Comparison of ENCODE assay signal across 17 cellular contexts in genomic region chr1:172339840-172340239, GRCh38.
DNase-seq lines count a peak whose midpoint lies in the region; ATAC-seq, FAIRE-seq and TF ChIP-seq lines count a peak whose summit lies in the region.
"Had no signal": no experiment of that assay in that cellular context is flagged by ENCODE, and none has a peak within 500 bp of the region (broad histone marks: within the 10 kb centered on the region; RNA-seq: fewer than 3 reads in every experiment).

No MANE protein-coding gene starts in this region.

- no peak for TF ChIP-seq POLR2A in IMR-90 (IDR thresholded peaks at IDR 0.05; ENCODE audit: low read depth, low read length)
- TF ChIP-seq POLR2A in K562 (conservative IDR thresholded peaks at IDR 0.05): no peak

- H3K9me3 Mint-ChIP-seq in activated CD8-positive, alpha-beta memory T cell treated with anti-CD3 and anti-CD28 coated beads, Interleukin-2, amount 10 ng/mL, durations not matched to agents 7 days and 5 days (ENCODE audit: low read depth): no peaks in the 10 kb centered on the region

- H4K8ac ChIP-seq in IMR-90 (ENCODE audit: low read depth in 2 of 2, low read length in 2 of 2): no peak overlapping the region

- H4K20me1 ChIP-seq in IMR-90 (ENCODE audit: insufficient read depth, low read length) (no peaks in the 10 kb centered on the region), K562 (replicated peaks; ENCODE audit: control insufficient read depth, insufficient read depth, low read length) (no peaks in the 10 kb centered on the region)

- no peak overlapping the region for H4K91ac ChIP-seq in IMR-90 (ENCODE audit: insufficient read depth, low read depth, low read length)

- peaks cover 54% of the 10 kb centered on the region for H3K4me1 Mint-ChIP-seq in activated CD8-positive, alpha-beta memory T cell treated with anti-CD3 and anti-CD28 coated beads, Interleukin-2, amount 10 ng/mL, durations not matched to agents 7 days and 5 days

- no peaks in the 10 kb centered on the region for H3K79me2 ChIP-seq in K562 (ENCODE audit: control insufficient read depth, insufficient read depth, low read length)

- no peak overlapping the region for H3K23ac ChIP-seq in IMR-90 (ENCODE audit: low read depth, low read length)

- H3K27me3 Mint-ChIP-seq in activated CD8-positive, alpha-beta memory T cell treated with anti-CD3 and anti-CD28 coated beads, Interleukin-2, amount 10 ng/mL, durations not matched to agents 7 days and 5 days: no peaks in the 10 kb centered on the region

- TF ChIP-seq EP300 in K562 (IDR thresholded peaks at IDR 0.05; ENCODE audit: low read length): no peak

- H3K27me3 ChIP-seq in IMR-90 (ENCODE audit: control insufficient read depth, insufficient read depth, low read length): no peaks in the 10 kb centered on the region
- no peaks in the 10 kb centered on the region for H3K27me3 ChIP-seq in K562 (ENCODE audit: control insufficient read depth in 2 of 2, insufficient read depth in 2 of 2, low read length in 2 of 2)

- peak overlapping the region; percentile 7; the same call in 1 of the 2 replicates for H2AK5ac ChIP-seq in IMR-90 (ENCODE audit: low read depth, low read length)

- H3K14ac ChIP-seq in IMR-90 (replicated peaks; ENCODE audit: low read depth, low read length): no peak overlapping the region

- H3K9ac ChIP-seq in IMR-90 (ENCODE audit: low read depth, low read length) (no peak overlapping the region), K562 (ENCODE audit: insufficient read depth in 1 of 2, low read depth in 2 of 2, low read length in 2 of 2) (no peak overlapping the region)

- dilution Hi-C loops in IMR-90 (cut with HindIII; ENCODE audit: low sequenced_read_pairs, unreplicated experiment): no loop called here

- H2BK20ac ChIP-seq in IMR-90 (ENCODE audit: low read depth, low read length): no peak overlapping the region

- H2AFZ ChIP-seq in IMR-90 (replicated peaks; ENCODE audit: low read length, poor library complexity) (no peak overlapping the region), K562 (ENCODE audit: low read depth, low read length) (no peak overlapping the region)

- intact Hi-C loops in IMR-90 (cut with micrococcal nuclease): no loop called here
- intact Hi-C loops in K562 (cut with micrococcal nuclease): no loop called here

- no peaks in the 10 kb centered on the region for H3K36me3 ChIP-seq in IMR-90 (ENCODE audit: control insufficient read depth, insufficient read depth, low read length)
- no peaks in the 10 kb centered on the region for H3K36me3 ChIP-seq in K562 (ENCODE audit: control insufficient read depth, insufficient read depth, low read length)

- BruUV-seq in IMR-90 (replicated peaks; lab: Mats Ljungman, UMichigan) (no TSS peak), K562 (replicated peaks; lab: Mats Ljungman, UMichigan) (no TSS peak)

- no peak overlapping the region for H2BK15ac ChIP-seq in IMR-90 (ENCODE audit: low read depth, low read length)

- no peak overlapping the region for H3K4ac ChIP-seq in IMR-90 (ENCODE audit: low read depth, low read length)

- no peak overlapping the region for H3K4me3 ChIP-seq in AG10803 (ENCODE audit: low read length)
- no peak overlapping the region for H3K4me3 ChIP-seq in IMR-90 (ENCODE audit: insufficient read depth, low read depth, low read length)
- no peak overlapping the region for H3K4me3 ChIP-seq in K562
- H3K4me3 ChIP-seq: A549 had no signal

- no peak overlapping the region for H4K5ac ChIP-seq in IMR-90 (ENCODE audit: low read depth, low read length)

- H2AK9ac ChIP-seq in IMR-90 (replicated peaks; ENCODE audit: low read depth, low read length, poor library complexity): no peak overlapping the region

- no peak for TF ChIP-seq RAD21 in IMR-90 (IDR thresholded peaks at IDR 0.05; ENCODE audit: low read length)
- no peak for TF ChIP-seq RAD21 in K562 (CRISPR knock-in tag; conservative IDR thresholded peaks at IDR 0.05 in 1 of 2, IDR thresholded peaks at IDR 0.05 in 1 of 2)

- peaks cover 7% of the 10 kb centered on the region for H3K36me3 Mint-ChIP-seq in activated CD8-positive, alpha-beta memory T cell treated with anti-CD3 and anti-CD28 coated beads, Interleukin-2, amount 10 ng/mL, durations not matched to agents 7 days and 5 days

- H3K9me1 ChIP-seq in IMR-90 (ENCODE audit: insufficient read depth, low read length) (no peaks in the 10 kb centered on the region), K562 (ENCODE audit: control insufficient read depth, insufficient read depth, low read length) (no peaks in the 10 kb centered on the region)

- CTCF ChIA-PET in IMR-90 (lab: Yijun Ruan, JAX): interaction anchor here (0.7 kb wide), 1 partner anchor 194 kb away, joined by 3 read pairs; no protein-coding TSS in a partner anchor
- CTCF ChIA-PET in K562 (lab: Yijun Ruan, JAX; ENCODE audit: low intra/inter-chr PET ratio): no interaction called here
- CTCF ChIA-PET in activated CD8-positive, alpha-beta memory T cell treated with anti-CD3 and anti-CD28 coated beads, Interleukin-2, amount 10 ng/mL, durations not matched to agents 7 days and 5 days (lab: Charles Lee): interaction anchor here (2.3 to 3.0 kb wide), 2 partner anchors 19 to 60 kb away, joined by 6 to 18 read pairs; no protein-coding TSS in a partner anchor

- no peak overlapping the region for H3K56ac ChIP-seq in IMR-90 (ENCODE audit: extremely low read depth, insufficient read depth, low read length)

- H3K4me2 ChIP-seq in IMR-90 (ENCODE audit: low read depth, low read length) (no peak overlapping the region), K562 (ENCODE audit: insufficient read depth, low read length) (no peak overlapping the region)
- H3K4me2 ChIP-seq: A549 had no signal

- ATAC-seq in IMR-90 (ENCODE audit: low read depth): no peak
- no peak for ATAC-seq in K562
- no peak for ATAC-seq in activated CD8-positive, alpha-beta memory T cell treated with anti-CD3 and anti-CD28 coated beads, Interleukin-2, amount 10 ng/mL, durations not matched to agents 7 days and 5 days
- ATAC-seq: A549 had no signal

- POLR2A ChIA-PET in IMR-90 (lab: Charles Lee; ENCODE audit: unreplicated experiment): no interaction called here
- POLR2A ChIA-PET in K562 (lab: Yijun Ruan, JAX): no interaction called here

- TF ChIP-seq CTCF in AG10803 (conservative IDR thresholded peaks at IDR 0.05; ENCODE audit: low read length): no peak
- no peak for TF ChIP-seq CTCF in IMR-90 (conservative IDR thresholded peaks at IDR 0.05; ENCODE audit: low read depth, low read length)
- TF ChIP-seq CTCF in K562 (IDR thresholded peaks at IDR 0.05 in 2 of 3, conservative IDR thresholded peaks at IDR 0.05 in 1 of 3; ENCODE audit: insufficient read depth in 2 of 3, low read depth in 1 of 3, low read length in 3 of 3): no peak

- no peak overlapping the region for H2BK5ac ChIP-seq in IMR-90 (ENCODE audit: low read depth, low read length, poor library complexity, severe bottlenecking)

- no peak overlapping the region for H3K27ac Mint-ChIP-seq in activated CD8-positive, alpha-beta memory T cell treated with anti-CD3 and anti-CD28 coated beads, Interleukin-2, amount 10 ng/mL, durations not matched to agents 7 days and 5 days

- H3K79me1 ChIP-seq in IMR-90 (ENCODE audit: low read depth in 1 of 2, low read length in 2 of 2): no peaks in the 10 kb centered on the region

- in situ Hi-C loops in IMR-90 (cut with MboI; ENCODE audit: low sequenced_read_pairs) (no loop called here), K562 (cut with MboI) (no loop called here)

- no peak overlapping the region for H3K18ac ChIP-seq in IMR-90 (ENCODE audit: low read depth, low read length)

- no peak for FAIRE-seq in K562 (lab: Jason Lieb, UNC)
- FAIRE-seq: A549, D721Med, RCC 7860 had no signal

- H3K4me1 ChIP-seq in IMR-90 (ENCODE audit: control insufficient read depth, insufficient read depth, low read length) (peaks cover 9% of the 10 kb centered on the region), K562 (replicated peaks in 1 of 2; ENCODE audit: control insufficient read depth in 2 of 2, insufficient read depth in 2 of 2, low read length in 2 of 2) (no peaks in the 10 kb centered on the region)

- DNase-seq in AG10803 (ENCODE audit: low read depth) (peak; percentile 29), IMR-90 (no peak), K562 (ENCODE audit: extremely low read depth in 1 of 4, low spot score in 3 of 4) (no peak), iris pigment epithelial cell (ENCODE audit: low read depth) (peak; percentile 41)
- DNase-seq in effector CD4-positive, alpha-beta T cell: no peak
- no peak for DNase-seq in activated CD4-positive, alpha-beta T cell treated with anti-CD3 and anti-CD28 coated beads for 48 hours
- no peak for DNase-seq in activated CD8-positive, alpha-beta memory T cell treated with anti-CD3 and anti-CD28 coated beads, Interleukin-2, amount 10 ng/mL, durations not matched to agents 7 days and 5 days
- DNase-seq: C1 segment of cervical spinal cord, NCI-H1092 treated with DMSO at 0.1 percent for 48 hours, NCI-H146, NCI-H2029 treated with DMSO at 0.1 percent for 48 hours, NCI-H446 treated with DMSO at 0.1 percent for 48 hours, NCI-H69, Right ventricle myocardium superior had no signal

- H2BK120ac ChIP-seq in IMR-90 (ENCODE audit: low read depth, low read length): no peak overlapping the region

- H3K27ac ChIP-seq in IMR-90 (ENCODE audit: insufficient read depth, low read length): no peak overlapping the region
- no peak overlapping the region for H3K27ac ChIP-seq in K562 (ENCODE audit: extremely low read depth, low read depth, low read length)

- H3K9me3 ChIP-seq in IMR-90 (ENCODE audit: control insufficient read depth, insufficient read depth, low read length) (no peaks in the 10 kb centered on the region), K562 (replicated peaks; ENCODE audit: control insufficient read depth, insufficient read depth, low read depth, low read length) (no peaks in the 10 kb centered on the region)
- H3K9me3 ChIP-seq: A549 had no signal

- no peak overlapping the region for H3K4me3 Mint-ChIP-seq in activated CD8-positive, alpha-beta memory T cell treated with anti-CD3 and anti-CD28 coated beads, Interleukin-2, amount 10 ng/mL, durations not matched to agents 7 days and 5 days

TF ChIP-seq in IMR-90, 13 proteins besides CTCF, POLR2A, EP300 and RAD21:
- TF ChIP-seq FOS (IDR thresholded peaks at IDR 0.05; ENCODE audit: low read depth, low read length) (no peak), CEBPB (IDR thresholded peaks at IDR 0.05; ENCODE audit: low read depth, low read length) (peak; percentile 76)

TF ChIP-seq in K562, 482 proteins besides CTCF, POLR2A, EP300 and RAD21 (continues in another document):
- TF ChIP-seq CEBPB (tag; IDR thresholded peaks at IDR 0.05) (peak; percentile 79), CEBPG (CRISPR knock-in tag; IDR thresholded peaks at IDR 0.05) (no peak), CEBPG (tag; conservative IDR thresholded peaks at IDR 0.05 in 1 of 2, IDR thresholded peaks at IDR 0.05 in 1 of 2) (peak in 1 of 2 experiments; percentile 47; a peak in 1 of 4 replicates)

Comparison
In these comparisons a context has a peak if more than half of its experiments do, and no peak if none do; other contexts are left out.
1. DNase-seq: peak in AG10803 (single experiment) and iris pigment epithelial cell (single experiment); none in IMR-90 (single experiment), K562 (0 of 4), effector CD4-positive, alpha-beta T cell (single experiment), activated CD4-positive, alpha-beta T cell treated with anti-CD3 and anti-CD28 coated beads for 48 hours (single experiment) and activated CD8-positive, alpha-beta memory T cell treated with anti-CD3 and anti-CD28 coated beads, Interleukin-2, amount 10 ng/mL, durations not matched to agents 7 days and 5 days (single experiment).